In genomic region chr2:15997728-15998280, GRCh38 we compare ENCODE assay signal across 32 cellular contexts. TPM values are rescaled to one million over a fixed set of nuclear protein-coding genes. Genes with fewer than 3 reads are reported as not detected.
"Had no signal": no experiment of that assay in that cellular context is flagged by ENCODE, and none has a peak within 500 bp of the region (broad histone marks: within the 10 kb centered on the region; RNA-seq: fewer than 3 reads in every experiment).

No MANE protein-coding gene starts in this region.

- H3K4me1 ChIP-seq: parathyroid adenoma, psoas muscle, right lobe of liver, sigmoid colon, stomach, tibial artery, transverse colon, upper lobe of right lung, uterus had no signal

- DNase-seq: naive thymus-derived CD4-positive, alpha-beta T cell; nephron progenitor cell; occipital lobe; ovary; posterior cingulate gyrus; psoas muscle; right cardiac atrium; right lobe of liver; sigmoid colon; small intestine; stimulated activated CD4-positive, alpha-beta T cell treated with anti-CD3 and anti-CD28 coated beads, Interleukin-15, amount 100 ng/mL, for 24 hours; stimulated activated CD4-positive, alpha-beta T cell treated with anti-CD3 and anti-CD28 coated beads, Interleukin-2, amount 100 ng/mL, for 24 hours; stimulated activated CD4-positive, alpha-beta T cell treated with anti-CD3 and anti-CD28 coated beads, Interleukin-2, amount 100 ng/mL, for 48 hours; stimulated activated CD4-positive, alpha-beta T cell treated with anti-CD3 and anti-CD28 coated beads, Interleukin-4, amount 100 ng/mL, for 24 hours; stimulated activated naive B cell treated with anti-CD40 and anti-IgM and Interleukin-4, amounts not matched to agents 10 μg/mL and 1 μg/mL and 100 μg/mL, for 72 hours; stimulated activated naive CD4-positive, alpha-beta T cell treated with Interleukin-2 at 50 U/mL for 16 hours; stomach; tibial artery; transverse colon; upper lobe of right lung; uterus had no signal

- H3K9ac ChIP-seq: neural progenitor cell, parathyroid adenoma had no signal

- H3K27me3 ChIP-seq: neural progenitor cell, ovary, right lobe of liver, sigmoid colon, stomach, transverse colon, upper lobe of right lung, uterus had no signal

- H3K27me3 Mint-ChIP-seq: stimulated activated naive CD8-positive, alpha-beta T cell treated with anti-CD3 and anti-CD28 coated beads, Interleukin-15, Interleukin-2, amounts not matched to agents 100 ng/mL and 50 ng/mL, for 24 hours; type B pancreatic cell had no signal

- H3K36me3 Mint-ChIP-seq: naive thymus-derived CD4-positive, alpha-beta T cell; natural killer cell treated with Interleukin-12 subunit alpha and Interleukin-12 subunit beta and Interleukin-15 and Interleukin-18, amount 100 ng/mL, for 72 hours; neural progenitor cell; stimulated activated effector memory CD8-positive, alpha-beta T cell treated with anti-CD3 and anti-CD28 coated beads, Interleukin-12 subunit alpha, Interleukin-12 subunit beta, amount 100 ng/mL, for 72 hours; stimulated activated naive B cell treated with anti-CD40 and anti-IgM and Interleukin-4, amounts not matched to agents 10 μg/mL and 1 μg/mL and 100 μg/mL, for 72 hours; type B pancreatic cell had no signal

- FAIRE-seq: small intestine had no signal

- H3K4me3 ChIP-seq: neural progenitor cell, ovary, psoas muscle, right lobe of liver, sigmoid colon, stomach, thoracic aorta, tibial artery, transverse colon, upper lobe of right lung, uterus had no signal

- H2AFZ ChIP-seq: neural progenitor cell, parathyroid adenoma had no signal

- H3K79me2 ChIP-seq: parathyroid adenoma had no signal

- H3K4me3 Mint-ChIP-seq: naive thymus-derived CD4-positive, alpha-beta T cell; natural killer cell treated with Interleukin-12 subunit alpha and Interleukin-12 subunit beta and Interleukin-15 and Interleukin-18, amount 100 ng/mL, for 72 hours; nephron progenitor cell; neural progenitor cell; stimulated activated effector memory CD8-positive, alpha-beta T cell treated with anti-CD3 and anti-CD28 coated beads, Interleukin-12 subunit alpha, Interleukin-12 subunit beta, amount 100 ng/mL, for 72 hours; stimulated activated naive B cell treated with anti-CD40 and anti-IgM and Interleukin-4, amounts not matched to agents 10 μg/mL and 1 μg/mL and 100 μg/mL, for 72 hours; stimulated activated naive CD8-positive, alpha-beta T cell treated with anti-CD3 and anti-CD28 coated beads, Interleukin-15, Interleukin-2, amounts not matched to agents 100 ng/mL and 50 ng/mL, for 24 hours; type B pancreatic cell had no signal

- ATAC-seq: naive thymus-derived CD4-positive, alpha-beta T cell; psoas muscle; right cardiac atrium; right lobe of liver; stimulated activated naive B cell treated with anti-CD40 and anti-IgM and Interleukin-4, amounts not matched to agents 10 μg/mL and 1 μg/mL and 100 μg/mL, for 72 hours; upper lobe of right lung had no signal

- H3K4me1 Mint-ChIP-seq: stimulated activated effector memory CD8-positive, alpha-beta T cell treated with anti-CD3 and anti-CD28 coated beads, Interleukin-12 subunit alpha, Interleukin-12 subunit beta, amount 100 ng/mL, for 72 hours; stimulated activated naive B cell treated with anti-CD40 and anti-IgM and Interleukin-4, amounts not matched to agents 10 μg/mL and 1 μg/mL and 100 μg/mL, for 72 hours had no signal

- H3K9me3 ChIP-seq: ovary, psoas muscle, right lobe of liver, sigmoid colon, stomach, thoracic aorta, tibial artery, transverse colon, upper lobe of right lung, uterus had no signal

- H3K9me3 Mint-ChIP-seq: natural killer cell treated with Interleukin-12 subunit alpha and Interleukin-12 subunit beta and Interleukin-15 and Interleukin-18, amount 100 ng/mL, for 72 hours; stimulated activated naive CD8-positive, alpha-beta T cell treated with anti-CD3 and anti-CD28 coated beads, Interleukin-15, Interleukin-2, amounts not matched to agents 100 ng/mL and 50 ng/mL, for 24 hours had no signal

- H3K27ac ChIP-seq: neural progenitor cell, ovary, parathyroid adenoma, psoas muscle, right lobe of liver, sigmoid colon, stomach, thoracic aorta, tibial artery, transverse colon, upper lobe of right lung, uterus had no signal

- H3K36me3 ChIP-seq: neural progenitor cell, ovary, right lobe of liver, sigmoid colon, stomach, thoracic aorta, tibial artery, transverse colon, upper lobe of right lung, uterus had no signal

- H3K27ac Mint-ChIP-seq: natural killer cell treated with Interleukin-12 subunit alpha and Interleukin-12 subunit beta and Interleukin-15 and Interleukin-18, amount 100 ng/mL, for 72 hours; neural progenitor cell; progenitor cell of endocrine pancreas; stimulated activated effector memory CD8-positive, alpha-beta T cell treated with anti-CD3 and anti-CD28 coated beads, Interleukin-12 subunit alpha, Interleukin-12 subunit beta, amount 100 ng/mL, for 72 hours; stimulated activated naive B cell treated with anti-CD40 and anti-IgM and Interleukin-4, amounts not matched to agents 10 μg/mL and 1 μg/mL and 100 μg/mL, for 72 hours; stimulated activated naive CD8-positive, alpha-beta T cell treated with anti-CD3 and anti-CD28 coated beads, Interleukin-15, Interleukin-2, amounts not matched to agents 100 ng/mL and 50 ng/mL, for 24 hours; type B pancreatic cell had no signal

- H3K4me2 ChIP-seq: neural progenitor cell had no signal

RNA-seq across cellular contexts. Expression of gene MYCN, which starts 57.5 kb away (rescaled TPM):
- total RNA-seq: natural killer cell treated with Interleukin-12 subunit alpha and Interleukin-12 subunit beta and Interleukin-15 and Interleukin-18, amount 100 ng/mL, for 72 hours; osteoblast; renal cortical epithelial cell; subcutaneous adipose tissue had no signal
- polyA plus RNA-seq: naive thymus-derived CD4-positive, alpha-beta T cell had no signal
